19 cellular contexts compared by ENCODE assay signal in the genomic region with DNA sequence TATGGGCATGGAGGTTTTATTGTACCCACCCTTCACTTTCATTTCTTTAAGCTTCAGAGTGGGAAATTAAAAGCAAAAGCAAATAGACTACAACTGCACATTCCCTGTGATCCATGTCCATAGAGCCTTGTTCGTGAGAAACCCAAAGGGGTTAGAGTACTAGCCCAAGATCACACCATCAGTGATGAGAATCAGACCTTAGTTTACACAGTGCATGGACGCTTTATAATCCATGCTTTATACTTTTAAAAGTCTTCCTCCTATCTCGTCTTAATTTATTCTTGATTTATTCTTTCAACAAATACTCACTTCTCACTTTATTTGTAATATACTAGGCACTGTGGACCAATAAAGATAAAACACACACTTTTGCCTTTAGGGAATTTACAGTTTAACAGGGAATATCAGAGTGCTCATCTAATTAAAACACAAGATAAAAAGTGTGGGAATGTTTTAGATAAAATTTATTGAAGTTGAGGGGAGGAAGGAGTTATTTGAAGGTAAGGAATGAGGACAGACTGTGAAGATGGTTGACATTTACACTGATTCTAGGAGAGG. TPM values are rescaled to one million over a fixed set of nuclear protein-coding genes. Genes with fewer than 3 reads are reported as not detected.
DNase-seq lines count a peak whose midpoint lies in the region; ATAC-seq, FAIRE-seq and TF ChIP-seq lines count a peak whose summit lies in the region.
"Had no signal": no experiment of that assay in that cellular context is flagged by ENCODE, and none has a peak within 500 bp of the region (broad histone marks: within the 10 kb centered on the region; RNA-seq: fewer than 3 reads in every experiment).

No MANE protein-coding gene starts in this region.

- H3K4me3 ChIP-seq in right atrium auricular region, result no peak overlapping the region
- no peak overlapping the region for H3K4me3 ChIP-seq in K562
- no peak overlapping the region for H3K4me3 ChIP-seq in mucosa of stomach (ENCODE audit: low read length)
- H3K4me3 ChIP-seq in upper lobe of right lung, result no peak overlapping the region
- H3K4me3 ChIP-seq in HepG2 (replicated peaks in 1 of 3; ENCODE audit: insufficient read depth in 1 of 3, low read depth in 2 of 3, low read length in 3 of 3), result no peak overlapping the region

- TF ChIP-seq RAD21 in K562 (CRISPR knock-in tag; conservative IDR thresholded peaks at IDR 0.05 in 1 of 2, IDR thresholded peaks at IDR 0.05 in 1 of 2) (no peak), HepG2 (CRISPR knock-in tag; IDR thresholded peaks at IDR 0.05) (no peak)

- H3K27me3 ChIP-seq in right atrium auricular region (no peaks in the 10 kb centered on the region), K562 (ENCODE audit: control insufficient read depth in 2 of 2, insufficient read depth in 2 of 2, low read length in 2 of 2) (peaks cover 2 to 26% of the 10 kb centered on the region in 2 experiments; a peak in 4 of 5 replicates), mucosa of stomach (ENCODE audit: control insufficient read depth, insufficient read depth, low read length) (no peaks in the 10 kb centered on the region), upper lobe of right lung (no peaks in the 10 kb centered on the region), HepG2 (ENCODE audit: control insufficient read depth in 1 of 2, insufficient read depth in 2 of 2, low read length in 2 of 2) (no peaks in the 10 kb centered on the region; a peak in 1 of 5 replicates)

- no peak for TF ChIP-seq EP300 in K562 (IDR thresholded peaks at IDR 0.05; ENCODE audit: low read length)
- TF ChIP-seq EP300 in HepG2 (IDR thresholded peaks at IDR 0.05; ENCODE audit: low read depth in 2 of 2, low read length in 2 of 2), result no peak
- no peak for TF ChIP-seq EP300 in HepG2 (CRISPR knock-in tag; IDR thresholded peaks at IDR 0.05; ENCODE audit: borderline replicate concordance)

- H3K4me1 ChIP-seq in right atrium auricular region (peaks cover 0 to 18% of the 10 kb centered on the region in 2 donors), K562 (replicated peaks in 1 of 2; ENCODE audit: control insufficient read depth in 2 of 2, insufficient read depth in 2 of 2, low read length in 2 of 2) (no peaks in the 10 kb centered on the region), mucosa of stomach (ENCODE audit: control insufficient read depth, insufficient read depth, low read length) (peaks cover 44% of the 10 kb centered on the region), upper lobe of right lung (peaks cover 6% of the 10 kb centered on the region), HepG2 (ENCODE audit: insufficient read depth, low read length) (peaks cover 15% of the 10 kb centered on the region)

- H3K79me2 ChIP-seq in K562 (ENCODE audit: control insufficient read depth, insufficient read depth, low read length), result no peaks in the 10 kb centered on the region
- no peaks in the 10 kb centered on the region for H3K79me2 ChIP-seq in HepG2 (ENCODE audit: insufficient read depth, low read length)

- BruUV-seq in K562 (replicated peaks; lab: Mats Ljungman, UMichigan) (no TSS peak), HepG2 (replicated peaks; lab: Mats Ljungman, UMichigan) (no TSS peak)

- TF ChIP-seq CTCF in right atrium auricular region (IDR thresholded peaks at IDR 0.05) (no peak), K562 (IDR thresholded peaks at IDR 0.05 in 2 of 3, conservative IDR thresholded peaks at IDR 0.05 in 1 of 3; ENCODE audit: insufficient read depth in 2 of 3, low read depth in 1 of 3, low read length in 3 of 3) (no peak), upper lobe of right lung (IDR thresholded peaks at IDR 0.05) (no peak), HepG2 (CRISPR knock-in tag; IDR thresholded peaks at IDR 0.05) (no peak)

- H3K36me3 ChIP-seq in right atrium auricular region, result no peaks in the 10 kb centered on the region
- no peaks in the 10 kb centered on the region for H3K36me3 ChIP-seq in K562 (ENCODE audit: control insufficient read depth, insufficient read depth, low read length)
- H3K36me3 ChIP-seq in mucosa of stomach (ENCODE audit: control insufficient read depth, insufficient read depth, low read length), result no peaks in the 10 kb centered on the region
- H3K36me3 ChIP-seq in upper lobe of right lung, result no peaks in the 10 kb centered on the region
- H3K36me3 ChIP-seq in HepG2 (replicated peaks in 1 of 2; ENCODE audit: control insufficient read depth in 1 of 2, insufficient read depth in 2 of 2, low read length in 2 of 2), result no peaks in the 10 kb centered on the region

- DNase-seq in right atrium auricular region (ENCODE audit: low spot score) (no peak), Right ventricle myocardium inferior (ENCODE audit: missing footprints) (no peak), K562 (ENCODE audit: extremely low read depth in 1 of 4, low spot score in 3 of 4) (no peak), upper lobe of right lung (no peak), HepG2 (ENCODE audit: low spot score) (no peak), RCC 7860 (ENCODE audit: low spot score) (no peak)
- DNase-seq: DMS153, DND-41, KG1, MM.1S, NCI-H1694 treated with DMSO at 0.1 percent for 48 hours, NCI-H2081, NCI-H2227 treated with DMSO at 0.1 percent for 48 hours, NCI-H69 had no signal

- WGBS in K562 (ENCODE audit: insufficient coverage, low coverage, missing lambda C conversion rate), result 0% methylated on average over 3 of the region's 3 CpGs
- WGBS in HepG2 (ENCODE audit: low lambda C conversion rate), result 24% methylated on average over 3 of the region's 3 CpGs

- no peak overlapping the region for H2AFZ ChIP-seq in K562 (ENCODE audit: low read depth, low read length)
- H2AFZ ChIP-seq in HepG2 (ENCODE audit: low read length), result no peak overlapping the region

- POLR2A ChIA-PET in K562 (lab: Yijun Ruan, JAX), result no interaction called here
- POLR2A ChIA-PET in HepG2 (lab: Yijun Ruan, JAX), result no interaction called here

- H3K9ac ChIP-seq in K562 (ENCODE audit: insufficient read depth in 1 of 2, low read depth in 2 of 2, low read length in 2 of 2) (no peak overlapping the region), mucosa of stomach (ENCODE audit: low read length) (peak overlapping the region; percentile 24), HepG2 (ENCODE audit: insufficient read depth, low read depth, low read length) (no peak overlapping the region)

- in situ Hi-C loops in K562 (cut with MboI), result no loop called here
- in situ Hi-C loops in HepG2 (cut with HindIII; ENCODE audit: extremely low pct_ligation_motif_present, low pct_unique_long_range_greater_than_20kb), result no loop called here

- TF ChIP-seq POLR2A in K562 (conservative IDR thresholded peaks at IDR 0.05) (no peak), HepG2 (IDR thresholded peaks at IDR 0.05; ENCODE audit: insufficient read depth in 1 of 2, low read depth in 2 of 2, low read length in 2 of 2) (no peak)

- H3K9me1 ChIP-seq in K562 (ENCODE audit: control insufficient read depth, insufficient read depth, low read length), result no peaks in the 10 kb centered on the region

- H4K20me1 ChIP-seq in K562 (replicated peaks; ENCODE audit: control insufficient read depth, insufficient read depth, low read length), result no peaks in the 10 kb centered on the region
- H4K20me1 ChIP-seq in HepG2 (ENCODE audit: insufficient read depth, low read length), result no peaks in the 10 kb centered on the region

- H3K9me3 ChIP-seq in right atrium auricular region (no peaks in the 10 kb centered on the region), K562 (replicated peaks; ENCODE audit: control insufficient read depth, insufficient read depth, low read depth, low read length) (no peaks in the 10 kb centered on the region), mucosa of stomach (ENCODE audit: control insufficient read depth, low read length) (no peaks in the 10 kb centered on the region), upper lobe of right lung (no peaks in the 10 kb centered on the region), HepG2 (ENCODE audit: low read length) (no peaks in the 10 kb centered on the region)

- H3K27ac ChIP-seq in right atrium auricular region (peak overlapping the region; percentile 52 to 62), K562 (ENCODE audit: extremely low read depth, low read depth, low read length) (no peak overlapping the region), upper lobe of right lung (peak overlapping the region; percentile 3), HepG2 (ENCODE audit: extremely low read length, insufficient read depth, low read length) (no peak overlapping the region)

- CTCF ChIA-PET in K562 (lab: Yijun Ruan, JAX; ENCODE audit: low intra/inter-chr PET ratio) (no interaction called here), HepG2 (lab: Yijun Ruan, JAX; ENCODE audit: low intra/inter-chr PET ratio, low total read pairs) (no interaction called here)

- no peak overlapping the region for H3K4me2 ChIP-seq in K562 (ENCODE audit: insufficient read depth, low read length)
- no peak overlapping the region for H3K4me2 ChIP-seq in HepG2 (ENCODE audit: low read depth, low read length)

- FAIRE-seq in K562 (lab: Jason Lieb, UNC) (no peak), HepG2 (lab: Jason Lieb, UNC) (no peak), RCC 7860 (lab: Jason Lieb, UNC) (no peak)
- FAIRE-seq: GM12892, H54 had no signal

- intact Hi-C loops in Right ventricle myocardium inferior (cut with DNase I), result no loop called here
- intact Hi-C loops in K562 (cut with micrococcal nuclease), result no loop called here
- intact Hi-C loops in upper lobe of right lung (cut with DNase I), result no loop called here
- intact Hi-C loops in HepG2 (cut with micrococcal nuclease; ENCODE audit: unreplicated experiment), result no loop called here

- no peak for ATAC-seq in Right ventricle myocardium inferior
- no peak for ATAC-seq in K562
- ATAC-seq in upper lobe of right lung, result no peak
- no peak for ATAC-seq in HepG2
- no peak for ATAC-seq in GM21515 (IDR thresholded peaks at IDR 0.05; ENCODE audit: unreplicated experiment)
- ATAC-seq: SK-N-SH treated with all-trans-retinoic acid at 6 μM for 48 hours had no signal

RNA-seq across cellular contexts. Expression of gene ADAMTS15, which starts 40.7 kb away (rescaled TPM):
- total RNA-seq in right atrium auricular region, result 10 to 100 TPM; 17.5 to 21.2 TPM
- total RNA-seq in Right ventricle myocardium inferior, result 45.6 TPM
- not detected in 2 replicates for total RNA-seq in K562 (2011; cell fraction: chromatin; rRNA removed; ENCODE audit: low replicate concordance)
- total RNA-seq in K562 (2011; cell fraction: nucleolus; rRNA removed), result not detected in 2 replicates
- not detected in 2 replicates for total RNA-seq in K562 (2011; cell fraction: nucleoplasm; rRNA removed)
- not detected in 2 replicates for total RNA-seq in K562 (2014; rRNA removed)
- not detected in 2 replicates for total RNA-seq in K562 (2014; rRNA removed; fragmentation: Illumina TruSeq; extraction: Trizol)
- not detected in 2 replicates for total RNA-seq in K562 (2015; rRNA removed; fragmentation: Illumina TruSeq; extraction: Trizol)
- total RNA-seq in K562 (2021), result 0.04 TPM in 2 replicates
- polyA plus RNA-seq in K562 (2011; rRNA removed), result not detected in 2 replicates
- polyA plus RNA-seq in K562 (2011; cell fraction: cytosol; rRNA removed), result not detected in 2 replicates
- not detected in 2 replicates for polyA plus RNA-seq in K562 (2011; cell fraction: nucleus; rRNA removed)
- not detected in 2 replicates for polyA plus RNA-seq in K562 (2012)
- not detected in 2 replicates for polyA plus RNA-seq in K562 (2014; fragmentation: Illumina TruSeq; extraction: Trizol)
- polyA plus RNA-seq in K562 (2014; fragmentation: Nextera tagmentation; extraction: Ambion mirVana), result not detected
- not detected in 2 replicates for polyA plus RNA-seq in K562 (2014; rRNA removed)
- not detected in 2 replicates for polyA minus RNA-seq in K562 (2011; rRNA and poly(A)+ RNA removed)
- not detected in 2 replicates for polyA minus RNA-seq in K562 (2011; cell fraction: cytosol; rRNA and poly(A)+ RNA removed)
- polyA minus RNA-seq in K562 (2011; cell fraction: nucleus; rRNA and poly(A)+ RNA removed), result not detected in 2 replicates
- 8.2 TPM for total RNA-seq in upper lobe of right lung
- total RNA-seq in HepG2 (2016; rRNA removed; fragmentation: Illumina TruSeq; extraction: Trizol), result 0.02 TPM in 1 of 2 replicates, not detected in the other
- not detected in 2 replicates for total RNA-seq in HepG2 (2016; cell fraction: cytosol; rRNA removed; fragmentation: Illumina TruSeq; extraction: Trizol; ENCODE audit: low read depth)
- not detected in 2 replicates for total RNA-seq in HepG2 (2016; cell fraction: insoluble cytoplasmic fraction; rRNA removed; fragmentation: Illumina TruSeq; extraction: Trizol)
- total RNA-seq in HepG2 (2016; cell fraction: membrane; rRNA removed; fragmentation: Illumina TruSeq; extraction: Trizol), result not detected in 2 replicates
- not detected in 2 replicates for total RNA-seq in HepG2 (2016; cell fraction: nucleus; rRNA removed; fragmentation: Illumina TruSeq; extraction: Trizol)
- 0.01 TPM in 1 of 2 replicates, not detected in the other for polyA plus RNA-seq in HepG2 (2011; rRNA removed)
- polyA plus RNA-seq in HepG2 (2011; cell fraction: cytosol; rRNA removed), result not detected in 2 replicates
- polyA plus RNA-seq in HepG2 (2011; cell fraction: nucleus; rRNA removed), result not detected in 2 replicates
- polyA plus RNA-seq in HepG2 (2012), result not detected in 2 replicates
- polyA plus RNA-seq in HepG2 (2016; cell fraction: cytosol; fragmentation: Illumina TruSeq; extraction: Trizol; ENCODE audit: low read depth), result not detected in 2 replicates
- not detected in 2 replicates for polyA plus RNA-seq in HepG2 (2016; cell fraction: insoluble cytoplasmic fraction; fragmentation: Illumina TruSeq; extraction: Trizol; ENCODE audit: low read depth)
- not detected in 2 replicates for polyA plus RNA-seq in HepG2 (2016; cell fraction: membrane; fragmentation: Illumina TruSeq; extraction: Trizol; ENCODE audit: low read depth)
- polyA plus RNA-seq in HepG2 (2016; cell fraction: nucleus; fragmentation: Illumina TruSeq; extraction: Trizol; ENCODE audit: insufficient read depth, low read depth), result not detected in 2 replicates
- polyA minus RNA-seq in HepG2 (2011; rRNA and poly(A)+ RNA removed; ENCODE audit: low replicate concordance), result 0.63 TPM in 1 of 2 replicates, not detected in the other
- not detected in 2 replicates for polyA minus RNA-seq in HepG2 (2011; cell fraction: cytosol; rRNA and poly(A)+ RNA removed)
- polyA minus RNA-seq in HepG2 (2011; cell fraction: nucleus; rRNA and poly(A)+ RNA removed), result not detected in 2 replicates

Comparison
In these comparisons a context has a peak if more than half of its experiments do, and no peak if none do; other contexts are left out.
1. H3K27ac ChIP-seq: peak in right atrium auricular region (2 of 2) and upper lobe of right lung (single experiment); none in K562 (single experiment) and HepG2 (single experiment).